Comparison of ENCODE assay signal across 1 cellular context in genomic region chr17:67229109-67229991, GRCh38.
TF ChIP-seq lines count a peak whose summit lies in the region.

No MANE protein-coding gene starts in this region.

TF ChIP-seq in GM12878, 131 proteins besides CTCF, POLR2A, EP300 and RAD21:
- TF ChIP-seq ZBED1 (IDR thresholded peaks at IDR 0.05; ENCODE audit: borderline replicate concordance) (no peak), STAT3 (IDR thresholded peaks at IDR 0.05; ENCODE audit: low read depth, low read length) (no peak), ZNF217 (IDR thresholded peaks at IDR 0.05) (no peak), MEF2B (IDR thresholded peaks at IDR 0.05; ENCODE audit: partially characterized antibody, poor library complexity, severe bottlenecking) (no peak), RAD51 (IDR thresholded peaks at IDR 0.05) (no peak), NFXL1 (IDR thresholded peaks at IDR 0.05; ENCODE audit: borderline replicate concordance) (no peak), ESRRA (IDR thresholded peaks at IDR 0.05; ENCODE audit: low read length) (no peak), ZNF592 (IDR thresholded peaks at IDR 0.05) (no peak), BMI1 (IDR thresholded peaks at IDR 0.05; ENCODE audit: borderline replicate concordance) (no peak), JUND (IDR thresholded peaks at IDR 0.05; ENCODE audit: low read depth, low read length) (no peak), ZNF274 (IDR thresholded peaks at IDR 0.05; ENCODE audit: insufficient read depth, insufficient read length) (no peak), TAF1 (IDR thresholded peaks at IDR 0.05; ENCODE audit: borderline replicate concordance, low read depth, low read length) (no peak)
- TF ChIP-seq, protein P1, sequence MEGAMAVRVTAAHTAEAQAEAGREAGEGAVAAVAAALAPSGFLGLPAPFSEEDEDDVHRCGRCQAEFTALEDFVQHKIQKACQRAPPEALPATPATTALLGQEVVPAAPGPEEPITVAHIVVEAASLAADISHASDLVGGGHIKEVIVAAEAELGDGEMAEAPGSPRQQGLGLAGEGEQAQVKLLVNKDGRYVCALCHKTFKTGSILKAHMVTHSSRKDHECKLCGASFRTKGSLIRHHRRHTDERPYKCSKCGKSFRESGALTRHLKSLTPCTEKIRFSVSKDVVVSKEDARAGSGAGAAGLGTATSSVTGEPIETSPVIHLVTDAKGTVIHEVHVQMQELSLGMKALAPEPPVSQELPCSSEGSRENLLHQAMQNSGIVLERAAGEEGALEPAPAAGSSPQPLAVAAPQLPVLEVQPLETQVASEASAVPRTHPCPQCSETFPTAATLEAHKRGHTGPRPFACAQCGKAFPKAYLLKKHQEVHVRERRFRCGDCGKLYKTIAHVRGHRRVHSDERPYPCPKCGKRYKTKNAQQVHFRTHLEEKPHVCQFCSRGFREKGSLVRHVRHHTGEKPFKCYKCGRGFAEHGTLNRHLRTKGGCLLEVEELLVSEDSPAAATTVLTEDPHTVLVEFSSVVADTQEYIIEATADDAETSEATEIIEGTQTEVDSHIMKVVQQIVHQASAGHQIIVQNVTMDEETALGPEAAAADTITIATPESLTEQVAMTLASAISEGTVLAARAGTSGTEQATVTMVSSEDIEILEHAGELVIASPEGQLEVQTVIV (IDR thresholded peaks at IDR 0.05; ENCODE audit: borderline replicate concordance, partially characterized antibody) = no peak
- TF ChIP-seq, protein P2, sequence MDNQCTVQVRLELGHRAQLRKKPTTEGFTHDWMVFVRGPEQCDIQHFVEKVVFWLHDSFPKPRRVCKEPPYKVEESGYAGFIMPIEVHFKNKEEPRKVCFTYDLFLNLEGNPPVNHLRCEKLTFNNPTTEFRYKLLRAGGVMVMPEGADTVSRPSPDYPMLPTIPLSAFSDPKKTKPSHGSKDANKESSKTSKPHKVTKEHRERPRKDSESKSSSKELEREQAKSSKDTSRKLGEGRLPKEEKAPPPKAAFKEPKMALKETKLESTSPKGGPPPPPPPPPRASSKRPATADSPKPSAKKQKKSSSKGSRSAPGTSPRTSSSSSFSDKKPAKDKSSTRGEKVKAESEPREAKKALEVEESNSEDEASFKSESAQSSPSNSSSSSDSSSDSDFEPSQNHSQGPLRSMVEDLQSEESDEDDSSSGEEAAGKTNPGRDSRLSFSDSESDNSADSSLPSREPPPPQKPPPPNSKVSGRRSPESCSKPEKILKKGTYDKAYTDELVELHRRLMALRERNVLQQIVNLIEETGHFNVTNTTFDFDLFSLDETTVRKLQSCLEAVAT (IDR thresholded peaks at IDR 0.05) = no peak
